Comparison of ENCODE assay signal across 21 cellular contexts in the genomic region with DNA sequence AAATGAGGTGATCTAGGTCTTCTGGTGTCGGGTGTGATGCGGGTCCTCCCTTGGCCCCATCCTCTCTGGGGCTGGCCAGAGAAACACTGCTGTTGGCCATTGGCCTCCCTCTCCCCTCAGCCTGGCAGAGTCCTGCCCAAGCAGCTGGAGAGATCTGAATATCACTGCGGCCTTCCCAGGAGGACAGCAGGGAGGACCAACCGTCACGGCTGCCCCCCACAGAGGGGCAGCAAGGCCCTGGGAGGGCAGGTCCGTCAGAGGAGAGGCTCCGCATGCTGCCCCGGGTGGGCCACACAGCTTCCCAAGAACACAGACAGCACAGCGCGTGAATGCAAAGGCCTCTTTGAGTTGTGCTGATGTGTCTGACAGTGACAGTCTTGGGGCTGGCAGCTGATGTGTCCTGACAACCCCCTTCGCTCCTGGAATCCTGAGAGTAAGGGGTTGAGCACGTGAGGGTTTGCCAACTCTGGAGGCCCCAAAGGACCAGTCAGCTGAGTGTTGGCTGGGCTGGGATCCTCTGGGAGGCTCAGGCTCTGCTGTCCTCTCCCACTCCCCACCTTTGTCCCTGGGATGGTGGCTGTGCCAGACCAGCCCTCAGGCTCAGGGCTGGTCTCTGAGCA.
A peak's percentile ranks its signal among the peaks of the same experiment; 100 is the strongest.
DNase-seq lines count a peak whose midpoint lies in the region; ATAC-seq, FAIRE-seq and TF ChIP-seq lines count a peak whose summit lies in the region.
"Had no signal": no experiment of that assay in that cellular context is flagged by ENCODE, and none has a peak within 500 bp of the region (broad histone marks: within the 10 kb centered on the region; RNA-seq: fewer than 3 reads in every experiment).

No MANE protein-coding gene starts in this region.

- intact Hi-C loops in activated B cell treated with CpG ODN at 0.5 μM for 24 hours (cut with micrococcal nuclease), result no loop called here
- intact Hi-C loops in kidney (cut with DNase I), result no loop called here
- intact Hi-C loops in sigmoid colon (cut with DNase I), result no loop called here

- no peak overlapping the region for H3K4me3 ChIP-seq in kidney (ENCODE audit: low read length in 2 of 2)
- no peak overlapping the region for H3K4me3 ChIP-seq in sigmoid colon
- H3K4me3 ChIP-seq: gastrocnemius medialis, GM23338, left lung, upper lobe of left lung had no signal

- 85 to 88% methylated on average over 12 of the region's 12 CpGs for WGBS in sigmoid colon, 2 donors

- H3K36me3 ChIP-seq in kidney (ENCODE audit: control insufficient read depth in 1 of 2, insufficient read depth in 2 of 2, low read length in 2 of 2) (no peaks in the 10 kb centered on the region), sigmoid colon (no peaks in the 10 kb centered on the region)
- H3K36me3 ChIP-seq: gastrocnemius medialis, left lung, upper lobe of left lung had no signal

- H3K27me3 ChIP-seq in sigmoid colon, result no peaks in the 10 kb centered on the region
- H3K27me3 ChIP-seq: gastrocnemius medialis, upper lobe of left lung had no signal

- H3K27ac Mint-ChIP-seq in activated B cell treated with CpG ODN at 0.5 μM for 24 hours, result no peak overlapping the region
- H3K27ac Mint-ChIP-seq: activated CD8-positive, alpha-beta T cell treated with anti-CD3 and anti-CD28 coated beads, Interleukin-2, amount 10 ng/mL, durations not matched to agents 7 days and 5 days; GM23338; stimulated activated naive CD8-positive, alpha-beta T cell treated with anti-CD3 and anti-CD28 coated beads, Interleukin-15, Interleukin-2, amounts not matched to agents 100 ng/mL and 50 ng/mL, for 24 hours; T-cell had no signal

- no peaks in the 10 kb centered on the region for H3K9me3 Mint-ChIP-seq in activated B cell treated with CpG ODN at 0.5 μM for 24 hours
- H3K9me3 Mint-ChIP-seq: GM23338; stimulated activated naive CD8-positive, alpha-beta T cell treated with anti-CD3 and anti-CD28 coated beads, Interleukin-15, Interleukin-2, amounts not matched to agents 100 ng/mL and 50 ng/mL, for 24 hours; T-cell had no signal

- DNase-seq in activated CD4-positive, CD25-positive, alpha-beta regulatory T cell treated with anti-CD3 and anti-CD28 coated beads, Interleukin-2, amount 50 U/mL, for 72 hours, result peak; percentile 24
- DNase-seq in activated B cell treated with CpG ODN at 0.5 μM for 24 hours (peak; percentile 4), kidney (peak; percentile 45), sigmoid colon (peak; percentile 32), germinal center (ENCODE audit: low spot score) (no peak)
- DNase-seq: activated CD8-positive, alpha-beta T cell treated with anti-CD3 and anti-CD28 coated beads, Interleukin-2, amount 10 ng/mL, durations not matched to agents 7 days and 5 days; amniotic stem cell; gastrocnemius medialis; NCI-H1105 treated with DMSO at 0.1 percent for 48 hours; NCI-H526 treated with DMSO at 0.1 percent for 48 hours; occipital lobe; SHP77 treated with DMSO at 0.1 percent for 48 hours had no signal

- TF ChIP-seq CTCF in activated B cell treated with CpG ODN at 0.5 μM for 24 hours (IDR thresholded peaks at IDR 0.05), result no peak
- TF ChIP-seq CTCF in kidney (IDR thresholded peaks at IDR 0.05; ENCODE audit: borderline replicate concordance, extremely low read depth, insufficient read depth), result no peak
- TF ChIP-seq CTCF in sigmoid colon (IDR thresholded peaks at IDR 0.05), result no peak

- H3K27ac ChIP-seq in kidney (ENCODE audit: low read depth in 2 of 2, low read length in 2 of 2) (no peak overlapping the region), sigmoid colon (no peak overlapping the region)
- H3K27ac ChIP-seq: 22Rv1, gastrocnemius medialis, left lung, upper lobe of left lung had no signal

- H3K9ac ChIP-seq in kidney (ENCODE audit: low read length in 2 of 2), result no peak overlapping the region

- H3K4me3 Mint-ChIP-seq in activated B cell treated with CpG ODN at 0.5 μM for 24 hours, result no peak overlapping the region
- H3K4me3 Mint-ChIP-seq: activated CD8-positive, alpha-beta T cell treated with anti-CD3 and anti-CD28 coated beads, Interleukin-2, amount 10 ng/mL, durations not matched to agents 7 days and 5 days; GM23338; stimulated activated naive CD8-positive, alpha-beta T cell treated with anti-CD3 and anti-CD28 coated beads, Interleukin-15, Interleukin-2, amounts not matched to agents 100 ng/mL and 50 ng/mL, for 24 hours; T-cell had no signal

- no peaks in the 10 kb centered on the region for H3K4me1 Mint-ChIP-seq in activated B cell treated with CpG ODN at 0.5 μM for 24 hours
- H3K4me1 Mint-ChIP-seq: T-cell had no signal

- TF ChIP-seq EP300 in sigmoid colon (IDR thresholded peaks at IDR 0.05), result no peak

- no peaks in the 10 kb centered on the region for H3K36me3 Mint-ChIP-seq in activated B cell treated with CpG ODN at 0.5 μM for 24 hours (ENCODE audit: low read depth)
- H3K36me3 Mint-ChIP-seq: T-cell had no signal

- CTCF ChIA-PET in activated B cell treated with CpG ODN at 0.5 μM for 24 hours (lab: Charles Lee), result no interaction called here

- no peak for ATAC-seq in activated CD4-positive, CD25-positive, alpha-beta regulatory T cell treated with anti-CD3 and anti-CD28 coated beads, Interleukin-2, amount 50 U/mL, for 24 hours
- ATAC-seq in activated B cell treated with CpG ODN at 0.5 μM for 24 hours (ENCODE audit: low read depth) (no peak), GM18868 (IDR thresholded peaks at IDR 0.05; ENCODE audit: unreplicated experiment) (no peak), GM21723 (IDR thresholded peaks at IDR 0.05; ENCODE audit: unreplicated experiment) (no peak)
- ATAC-seq: activated CD8-positive, alpha-beta T cell treated with anti-CD3 and anti-CD28 coated beads, Interleukin-2, amount 10 ng/mL, durations not matched to agents 7 days and 5 days; gastrocnemius medialis; GM23338; left lung had no signal

- H3K4me1 ChIP-seq in kidney (ENCODE audit: control insufficient read depth in 1 of 2, insufficient read depth in 1 of 2, low read depth in 1 of 2, low read length in 2 of 2) (no peaks in the 10 kb centered on the region), sigmoid colon (peaks cover 0 to 4% (median 0%) of the 10 kb centered on the region in 4 donors)
- H3K4me1 ChIP-seq: left lung, upper lobe of left lung had no signal

- H3K27me3 Mint-ChIP-seq in activated B cell treated with CpG ODN at 0.5 μM for 24 hours, result no peaks in the 10 kb centered on the region
- H3K27me3 Mint-ChIP-seq: stimulated activated naive CD8-positive, alpha-beta T cell treated with anti-CD3 and anti-CD28 coated beads, Interleukin-15, Interleukin-2, amounts not matched to agents 100 ng/mL and 50 ng/mL, for 24 hours; T-cell had no signal

- POLR2A ChIA-PET in activated B cell treated with CpG ODN at 0.5 μM for 24 hours (lab: Charles Lee), result no interaction called here

- H3K9me3 ChIP-seq in kidney (ENCODE audit: control insufficient read depth in 1 of 2, low read length in 2 of 2), result no peaks in the 10 kb centered on the region
- H3K9me3 ChIP-seq in sigmoid colon, result no peaks in the 10 kb centered on the region
- H3K9me3 ChIP-seq: gastrocnemius medialis, left lung, upper lobe of left lung had no signal

- no peak for TF ChIP-seq POLR2A in sigmoid colon (IDR thresholded peaks at IDR 0.05)

- FAIRE-seq in kidney (lab: Jason Lieb, UNC), result no peak
